Comparison of ENCODE assay signal across 14 cellular contexts in genomic region chr14:22524784-22525161, GRCh38.
A peak's percentile ranks its signal among the peaks of the same experiment; 100 is the strongest.
DNase-seq lines count a peak whose midpoint lies in the region; ATAC-seq, FAIRE-seq and TF ChIP-seq lines count a peak whose summit lies in the region.
"Had no signal": no experiment of that assay in that cellular context is flagged by ENCODE, and none has a peak within 500 bp of the region (broad histone marks: within the 10 kb centered on the region; RNA-seq: fewer than 3 reads in every experiment).

No MANE protein-coding gene starts in this region.

- no peak overlapping the region for H2BK20ac ChIP-seq in H9 (ENCODE audit: low read depth, low read length, poor library complexity, severe bottlenecking)

- H4K91ac ChIP-seq in H9 (ENCODE audit: insufficient read length, low read depth, low read length): no peak overlapping the region

- H3K36me3 Mint-ChIP-seq in activated T-helper 17 cell treated with anti-CD3 and anti-CD28 coated beads, Interleukin-2, amount 50 U/mL, for 72 hours (ENCODE audit: low read depth): peaks cover 100% of the 10 kb centered on the region
- no peaks in the 10 kb centered on the region for H3K36me3 Mint-ChIP-seq in H9 (ENCODE audit: insufficient read depth in 1 of 3, low read depth in 3 of 3)

- H3K56ac ChIP-seq in H9 (ENCODE audit: insufficient read length, low read depth, low read length): no peak overlapping the region

- H2BK5ac ChIP-seq in H9 (ENCODE audit: insufficient read length, low read length): no peak overlapping the region

- H3K27ac Mint-ChIP-seq in activated T-helper 17 cell treated with anti-CD3 and anti-CD28 coated beads, Interleukin-2, amount 50 U/mL, for 72 hours: peak overlapping the region; percentile 88
- H3K27ac Mint-ChIP-seq in H9: no peak overlapping the region

- peaks cover 0 to 92% (median 0%) of the 10 kb centered on the region in 11 experiments; a peak in 5 of 22 replicates for H4K20me1 ChIP-seq in BLaER1 treated with 17β-estradiol and CSF1 and Interleukin-3, amounts not matched to agents 10 nM and 100 nM
- H4K20me1 ChIP-seq in H9 (ENCODE audit: control insufficient read depth, insufficient read depth, insufficient read length): no peaks in the 10 kb centered on the region

- no peak overlapping the region for H3T11ph ChIP-seq in H9 (ENCODE audit: low read length)

- H3K27ac ChIP-seq in BLaER1 treated with 17β-estradiol and CSF1 and Interleukin-3, amounts not matched to agents 10 nM and 100 nM: peak overlapping the region in 4 of 11 experiments; percentile 6 to 41 (median 34); a peak in 5 of 22 replicates
- no peak overlapping the region for H3K27ac ChIP-seq in H9 (ENCODE audit: insufficient read length, low read depth, low read length)
- H3K27ac ChIP-seq: psoas muscle had no signal

- peaks cover 49% of the 10 kb centered on the region for H3K4me1 Mint-ChIP-seq in activated T-helper 17 cell treated with anti-CD3 and anti-CD28 coated beads, Interleukin-2, amount 50 U/mL, for 72 hours
- no peaks in the 10 kb centered on the region for H3K4me1 Mint-ChIP-seq in H9

- DNase-seq in GM19239 (ENCODE audit: insufficient read length, low spot score) (no peak), iris pigment epithelial cell (ENCODE audit: low read depth) (peak; percentile 55), posterior cingulate gyrus (no peak), H9 (no peak), NCI-H524 treated with DMSO at 0.1 percent for 48 hours (lab: John Stamatoyannopoulos, UW) (no peak)
- DNase-seq in stimulated activated CD4-positive, alpha-beta T cell treated with anti-CD3 and anti-CD28 coated beads, Interleukin-12 subunit alpha, Interleukin-12 subunit beta, amount 100 ng/mL, for 4 hours: no peak
- DNase-seq: DMS79 treated with DMSO at 0.1 percent for 48 hours, GOT3, left colon, NCI-H345, psoas muscle had no signal

- no peak overlapping the region for H4K8ac ChIP-seq in H9 (replicated peaks; ENCODE audit: insufficient read length, low read depth, low read length)

- no peak for ATAC-seq in activated T-helper 17 cell treated with anti-CD3 and anti-CD28 coated beads, Interleukin-2, amount 50 U/mL, for 72 hours (replicated peaks)
- ATAC-seq: left colon, psoas muscle had no signal

- H2BK120ac ChIP-seq in H9 (ENCODE audit: low read depth, low read length, poor library complexity, severe bottlenecking): no peak overlapping the region

- no peak overlapping the region for H2AK5ac ChIP-seq in H9 (ENCODE audit: insufficient read length, low read length)

- H3K4ac ChIP-seq in H9 (ENCODE audit: low read depth, low read length): no peak overlapping the region

- no peaks in the 10 kb centered on the region for H3K23me2 ChIP-seq in H9 (ENCODE audit: insufficient read length, low read depth, low read length, poor library complexity, severe bottlenecking)

- no peaks in the 10 kb centered on the region for H3K27me3 ChIP-seq in BLaER1 treated with 17β-estradiol and CSF1 and Interleukin-3, amounts not matched to agents 10 nM and 100 nM
- H3K27me3 ChIP-seq in H9 (ENCODE audit: insufficient read depth, low read length): no peaks in the 10 kb centered on the region
- H3K27me3 ChIP-seq: tibial nerve had no signal

- no peak overlapping the region for H2BK12ac ChIP-seq in H9 (ENCODE audit: insufficient read length, low read depth, low read length)

- peak overlapping the region in 10 of 11 experiments; percentile 11 to 68 (median 36); a peak in 15 of 22 replicates for H3K4me2 ChIP-seq in BLaER1 treated with 17β-estradiol and CSF1 and Interleukin-3, amounts not matched to agents 10 nM and 100 nM
- H3K4me2 ChIP-seq in H9 (ENCODE audit: insufficient read depth, insufficient read length, low read length): no peak overlapping the region

- H3K4me1 ChIP-seq in BLaER1 treated with 17β-estradiol and CSF1 and Interleukin-3, amounts not matched to agents 10 nM and 100 nM: peaks cover 60 to 96% (median 90%) of the 10 kb centered on the region in 10 experiments
- no peaks in the 10 kb centered on the region for H3K4me1 ChIP-seq in H9 (ENCODE audit: insufficient read depth, low read length)

- no peaks in the 10 kb centered on the region for H3K79me1 ChIP-seq in H9 (ENCODE audit: insufficient read depth, low read depth, low read length, poor library complexity, severe bottlenecking)

- TF ChIP-seq CTCF in H9 (conservative IDR thresholded peaks at IDR 0.05): no peak

- no peaks in the 10 kb centered on the region for H3K9me3 ChIP-seq in BLaER1 treated with 17β-estradiol and CSF1 and Interleukin-3, amounts not matched to agents 10 nM and 100 nM (replicated peaks in 1 of 11)
- H3K9me3 ChIP-seq in H9 (ENCODE audit: control insufficient read depth, low read depth, low read length): no peaks in the 10 kb centered on the region
- H3K9me3 ChIP-seq: psoas muscle, tibial nerve had no signal

- H4K5ac ChIP-seq in H9 (ENCODE audit: insufficient read length, low read depth, low read length): no peak overlapping the region

- no peaks in the 10 kb centered on the region for H3K9me3 Mint-ChIP-seq in activated T-helper 17 cell treated with anti-CD3 and anti-CD28 coated beads, Interleukin-2, amount 50 U/mL, for 72 hours
- H3K9me3 Mint-ChIP-seq in H9: no peaks in the 10 kb centered on the region

- no peak overlapping the region for H2BK15ac ChIP-seq in H9 (ENCODE audit: low read depth, low read length)

- H3K23ac ChIP-seq in H9 (ENCODE audit: insufficient read length, low read depth, low read length): no peak overlapping the region

- no peak overlapping the region for H3K14ac ChIP-seq in H9 (ENCODE audit: insufficient read depth, low read length)

- H3K27me3 Mint-ChIP-seq in activated T-helper 17 cell treated with anti-CD3 and anti-CD28 coated beads, Interleukin-2, amount 50 U/mL, for 72 hours: no peaks in the 10 kb centered on the region
- H3K27me3 Mint-ChIP-seq in H9 (ENCODE audit: low read depth): peaks cover 2% of the 10 kb centered on the region; the same call in 1 of the 2 replicates

- H3K36me3 ChIP-seq in BLaER1 treated with 17β-estradiol and CSF1 and Interleukin-3, amounts not matched to agents 10 nM and 100 nM: peaks cover 0 to 100% (median 75%) of the 10 kb centered on the region in 11 experiments; a peak in 15 of 22 replicates
- H3K36me3 ChIP-seq: tibial nerve had no signal

- no peaks in the 10 kb centered on the region for H3K79me2 ChIP-seq in H9 (ENCODE audit: insufficient read depth, low read length)

- peak overlapping the region; percentile 88 for H3K4me3 Mint-ChIP-seq in activated T-helper 17 cell treated with anti-CD3 and anti-CD28 coated beads, Interleukin-2, amount 50 U/mL, for 72 hours
- H3K4me3 Mint-ChIP-seq in H9: no peak overlapping the region

- no peak overlapping the region for H2AFZ ChIP-seq in H9 (ENCODE audit: low read length)

- no peak overlapping the region for H3K9ac ChIP-seq in BLaER1 treated with 17β-estradiol and CSF1 and Interleukin-3, amounts not matched to agents 10 nM and 100 nM
- no peak overlapping the region for H3K9ac ChIP-seq in H9 (ENCODE audit: extremely low read depth, insufficient read length, low read length)

- FAIRE-seq in GM19239 (lab: Jason Lieb, UNC): peak; percentile 68

- H3K4me3 ChIP-seq in BLaER1 treated with 17β-estradiol and CSF1 and Interleukin-3, amounts not matched to agents 10 nM and 100 nM: no peak overlapping the region
- H3K4me3 ChIP-seq: psoas muscle, tibial nerve had no signal

- intact Hi-C loops in posterior cingulate gyrus (cut with DNase I): no loop called here

- H3K18ac ChIP-seq in H9 (ENCODE audit: insufficient read length, low read depth, low read length): no peak overlapping the region
